ENCODE assay signal across 8 cellular contexts in the genomic region with DNA sequence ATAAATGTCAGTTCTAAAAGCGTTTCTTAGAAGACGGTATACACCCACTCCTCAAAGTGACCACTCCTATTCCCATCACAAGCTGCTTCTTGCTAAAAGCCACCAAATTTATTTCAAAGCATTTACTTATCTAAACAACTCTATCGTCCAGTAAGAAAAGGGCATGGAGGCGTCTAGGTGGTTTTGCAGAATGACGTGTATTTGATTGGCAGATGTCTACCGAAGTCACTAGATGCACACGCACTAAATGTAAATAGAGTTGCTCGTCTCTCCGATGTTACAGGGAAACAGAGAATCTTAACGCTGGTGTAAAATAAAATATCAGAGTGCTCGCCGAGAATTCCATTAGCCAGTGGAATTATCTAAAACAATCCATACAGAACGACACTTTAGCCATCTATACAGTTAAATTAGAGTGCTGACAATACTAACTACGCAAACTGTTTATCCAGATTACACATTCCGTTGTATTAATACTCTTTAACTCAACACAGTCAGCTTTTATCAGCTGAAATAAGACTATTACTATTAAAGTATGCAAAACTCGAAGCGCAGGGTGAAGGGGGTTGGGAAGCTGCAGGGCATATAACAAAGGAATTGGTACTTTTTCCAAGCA. TPM values are rescaled to one million over a fixed set of nuclear protein-coding genes. Genes with fewer than 3 reads are reported as not detected.
A peak's percentile ranks its signal among the peaks of the same experiment; 100 is the strongest.
DNase-seq lines count a peak whose midpoint lies in the region; ATAC-seq lines count a peak whose summit lies in the region.

No MANE protein-coding gene starts in this region.

- H3K27me3 ChIP-seq in ACC112 (ENCODE audit: insufficient read depth, low read length) (no peaks in the 10 kb centered on the region), HUES64 (ENCODE audit: insufficient read depth, low read length) (peaks cover 16% of the 10 kb centered on the region), iPS-18a (ENCODE audit: control insufficient read depth, insufficient read depth, low read length) (peaks cover 14% of the 10 kb centered on the region)

- no peaks in the 10 kb centered on the region for H3K27me3 Mint-ChIP-seq in activated naive CD4-positive, alpha-beta T cell treated with anti-CD3 and anti-CD28 coated beads, Interleukin-2, amount 50 U/mL, for 24 hours

- DNase-seq in stimulated activated CD4-positive, alpha-beta T cell treated with anti-CD3 and anti-CD28 coated beads, Interleukin-4, amount 100 ng/mL, for 24 hours: peak; percentile 52
- DNase-seq in UCSD-AML1 (lab: John Stamatoyannopoulos, UW; ENCODE audit: unreplicated experiment): no peak

- H2AFZ ChIP-seq in ACC112 (ENCODE audit: low read length, unreplicated experiment): no peak overlapping the region

- H3K4me3 ChIP-seq in ACC112 (ENCODE audit: low read depth, low read length) (peak overlapping the region; percentile 90), HUES64 (ENCODE audit: low read length) (peak overlapping the region; percentile 98), iPS-18a (ENCODE audit: low read length) (peak overlapping the region; percentile 97)

- H3K9ac ChIP-seq in HUES64 (ENCODE audit: low read depth, low read length) (peak overlapping the region; percentile 19; the same call in 1 of the 2 replicates), iPS-18a (ENCODE audit: low read length) (peak overlapping the region; percentile 61)

- H3K9me3 Mint-ChIP-seq in activated naive CD4-positive, alpha-beta T cell treated with anti-CD3 and anti-CD28 coated beads, Interleukin-2, amount 50 U/mL, for 24 hours: no peaks in the 10 kb centered on the region

- H3K4me3 Mint-ChIP-seq in activated naive CD4-positive, alpha-beta T cell treated with anti-CD3 and anti-CD28 coated beads, Interleukin-2, amount 50 U/mL, for 24 hours: peak overlapping the region; percentile 97

- peaks cover 1% of the 10 kb centered on the region for H3K36me3 Mint-ChIP-seq in activated naive CD4-positive, alpha-beta T cell treated with anti-CD3 and anti-CD28 coated beads, Interleukin-2, amount 50 U/mL, for 24 hours

- H3K9me3 ChIP-seq in HUES64 (ENCODE audit: insufficient read depth, low read depth, low read length): no peaks in the 10 kb centered on the region
- H3K9me3 ChIP-seq in iPS-18a (ENCODE audit: control insufficient read depth, low read depth, low read length): no peaks in the 10 kb centered on the region

- H3K36me3 ChIP-seq in ACC112 (ENCODE audit: insufficient read depth, low read length): no peaks in the 10 kb centered on the region
- no peaks in the 10 kb centered on the region for H3K36me3 ChIP-seq in HUES64 (ENCODE audit: insufficient read depth, low read length)
- H3K36me3 ChIP-seq in iPS-18a (ENCODE audit: control insufficient read depth, low read depth, low read length): no peaks in the 10 kb centered on the region

- H3K4me1 Mint-ChIP-seq in activated naive CD4-positive, alpha-beta T cell treated with anti-CD3 and anti-CD28 coated beads, Interleukin-2, amount 50 U/mL, for 24 hours: peaks cover 50% of the 10 kb centered on the region

- peak overlapping the region; percentile 99 for H3K27ac Mint-ChIP-seq in activated naive CD4-positive, alpha-beta T cell treated with anti-CD3 and anti-CD28 coated beads, Interleukin-2, amount 50 U/mL, for 24 hours

- ATAC-seq in GM18873 (IDR thresholded peaks at IDR 0.05; ENCODE audit: low FRiP score, unreplicated experiment) (no peak), GM18861 (IDR thresholded peaks at IDR 0.05; ENCODE audit: unreplicated experiment) (no peak)

- peaks cover 49% of the 10 kb centered on the region for H3K79me2 ChIP-seq in ACC112 (ENCODE audit: control insufficient read depth, insufficient read depth, low read length, unreplicated experiment)

- WGBS in HUES64: 12% methylated on average over 17 of the region's 17 CpGs

- H3K4me1 ChIP-seq in ACC112 (ENCODE audit: control insufficient read depth, insufficient read depth, low read length, unreplicated experiment) (peaks cover 40% of the 10 kb centered on the region), HUES64 (ENCODE audit: insufficient read depth, low read length) (peaks cover 25% of the 10 kb centered on the region), iPS-18a (ENCODE audit: control insufficient read depth, low read depth, low read length) (peaks cover 16% of the 10 kb centered on the region)

- H3K27ac ChIP-seq in ACC112 (ENCODE audit: low read depth, low read length) (peak overlapping the region; percentile 71), HUES64 (ENCODE audit: low read depth, low read length) (no peak overlapping the region), iPS-18a (ENCODE audit: low read length) (no peak overlapping the region)

RNA-seq across cellular contexts. Expression of gene KLF12, which starts 1.9 kb away (rescaled TPM):
- polyA plus RNA-seq in HUES64 (2013, experiment 1 of 2): 7.7 TPM
- polyA plus RNA-seq in HUES64 (2013, experiment 2 of 2): 8.2 TPM
